9 cellular contexts compared by ENCODE assay signal in the genomic region with DNA sequence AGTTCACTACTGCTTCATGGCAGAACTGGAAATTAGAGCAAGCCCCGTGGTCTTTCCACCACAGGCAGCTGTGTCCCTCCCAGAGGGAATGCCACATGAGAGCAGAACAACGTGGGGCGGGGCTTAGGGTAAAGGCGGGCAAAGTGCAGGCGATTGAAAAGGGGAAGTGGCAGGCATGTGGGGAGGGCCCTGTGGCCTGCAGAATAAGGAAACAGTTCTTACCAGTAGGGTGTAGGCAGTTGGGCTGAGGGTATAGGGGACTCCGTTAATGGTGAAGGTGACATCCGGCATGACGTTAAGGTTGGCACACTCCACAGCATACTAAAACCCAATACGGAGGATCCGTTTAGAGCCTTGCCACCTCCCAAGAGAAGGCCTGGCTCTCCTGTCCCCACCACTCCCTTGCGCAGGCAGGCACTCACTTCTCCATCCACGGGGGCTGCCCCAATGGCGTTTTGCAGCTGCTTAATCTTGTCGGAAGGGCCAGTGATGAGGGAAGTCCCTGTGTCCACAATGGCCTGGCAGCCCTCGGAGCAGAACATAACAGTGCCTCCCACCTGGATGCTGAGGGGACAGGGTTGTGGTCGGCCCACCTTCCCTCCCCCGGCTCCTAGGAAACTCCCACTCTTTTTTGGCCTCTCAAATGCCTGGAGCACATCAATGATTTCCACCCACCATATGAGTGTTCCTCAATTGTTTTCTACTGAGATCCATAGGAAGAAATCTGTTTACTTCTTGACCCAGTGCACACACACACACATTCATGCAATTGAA. TPM values are rescaled to one million over a fixed set of nuclear protein-coding genes. Genes with fewer than 3 reads are reported as not detected.
DNase-seq lines count a peak whose midpoint lies in the region; ATAC-seq and TF ChIP-seq lines count a peak whose summit lies in the region.
"Had no signal": no experiment of that assay in that cellular context is flagged by ENCODE, and none has a peak within 500 bp of the region (broad histone marks: within the 10 kb centered on the region; RNA-seq: fewer than 3 reads in every experiment).

No MANE protein-coding gene starts in this region.

- 80% methylated on average over 17 of the region's 17 CpGs for WGBS in prostate gland

- no peaks in the 10 kb centered on the region for H3K36me3 ChIP-seq in Peyer's patch
- no peaks in the 10 kb centered on the region for H3K36me3 ChIP-seq in prostate gland

- no peak for TF ChIP-seq POLR2A in Peyer's patch (IDR thresholded peaks at IDR 0.05)
- no peak for TF ChIP-seq POLR2A in prostate gland (IDR thresholded peaks at IDR 0.05)

- DNase-seq in AML-193 (lab: John Stamatoyannopoulos, UW) (peak; percentile 98), Peyer's patch (peak; percentile 83 to 95 (median 92)), prostate gland (ENCODE audit: low spot score) (no peak), NCI-H510A (lab: John Stamatoyannopoulos, UW) (no peak)
- DNase-seq in stimulated activated CD4-positive, alpha-beta T cell treated with anti-CD3 and anti-CD28 coated beads, Interleukin-15, amount 100 ng/mL, for 24 hours: peak; percentile 54

- H3K4me3 ChIP-seq in Peyer's patch (no peak overlapping the region), prostate gland (no peak overlapping the region)

- peak; percentile 96 for ATAC-seq in GM18909 (IDR thresholded peaks at IDR 0.05; ENCODE audit: poor library complexity, unreplicated experiment)
- ATAC-seq in HG03064 (IDR thresholded peaks at IDR 0.05; ENCODE audit: low read depth, unreplicated experiment): peak; percentile 94
- peak; percentile 63 for ATAC-seq in esophagus mucosa

- peaks cover 0 to 4% (median 0%) of the 10 kb centered on the region in 4 donors for H3K4me1 ChIP-seq in Peyer's patch
- no peaks in the 10 kb centered on the region for H3K4me1 ChIP-seq in prostate gland (replicated peaks)

- peak in 1 of 6 experiments; percentile 7 for TF ChIP-seq CTCF in Peyer's patch (IDR thresholded peaks at IDR 0.05)
- no peak for TF ChIP-seq CTCF in prostate gland (IDR thresholded peaks at IDR 0.05)

- H3K27ac ChIP-seq in Peyer's patch (peak overlapping the region in 3 of 4 donors; percentile 49 to 66 (median 62)), prostate gland (no peak overlapping the region)

- H3K9me3 ChIP-seq in Peyer's patch: no peaks in the 10 kb centered on the region
- no peaks in the 10 kb centered on the region for H3K9me3 ChIP-seq in prostate gland

- intact Hi-C loops in prostate gland (cut with DNase I): no loop called here

- H3K27me3 ChIP-seq in Peyer's patch: no peaks in the 10 kb centered on the region
- no peaks in the 10 kb centered on the region for H3K27me3 ChIP-seq in prostate gland (replicated peaks; ENCODE audit: insufficient read depth)

RNA-seq across cellular contexts. Expression of a gene that starts 9.1 kb away (rescaled TPM):
- total RNA-seq in Peyer's patch (under 1 TPM in 3 of 4 donors, not detected in 1; 0.35 to 0.47 (median 0.40) TPM), esophagus mucosa (18.9 TPM), prostate gland (10 to 100 TPM; 16.1 to 17.5 TPM)

RNA-seq across cellular contexts. Expression of a gene that starts 11.4 kb away (rescaled TPM):
- total RNA-seq in Peyer's patch: 1 to 10 TPM in 3 of 4 donors, not detected in 1; 3.6 to 8.1 (median 3.6) TPM
- total RNA-seq in esophagus mucosa: 0.12 TPM
- not detected for total RNA-seq in prostate gland
- total RNA-seq: kidney epithelial cell had no signal

RNA-seq across cellular contexts. Expression of a gene that starts 40.7 kb away (rescaled TPM):
- total RNA-seq in Peyer's patch: 10 to 100 TPM in 1 of 4 donors, 1 to 10 TPM in 3; 1.1 to 28.1 (median 3.5) TPM
- 0.48 TPM for total RNA-seq in esophagus mucosa
- 1 to 10 TPM in 1 of 2 donors, not detected in 1; 3.9 TPM for total RNA-seq in prostate gland

Comparison
In these comparisons a context has a peak if more than half of its experiments do, and no peak if none do; other contexts are left out.
1. DNase-seq: peak in AML-193 (2 of 2), Peyer's patch (3 of 3) and stimulated activated CD4-positive, alpha-beta T cell treated with anti-CD3 and anti-CD28 coated beads, Interleukin-15, amount 100 ng/mL, for 24 hours (single experiment); none in prostate gland (single experiment) and NCI-H510A (single experiment).
2. H3K27ac ChIP-seq: peak in Peyer's patch (3 of 4); none in prostate gland (0 of 2).
3. RNA of a gene that starts 9.1 kb away (total RNA-seq): 18.9 TPM in esophagus mucosa (single experiment) and 16.1 to 17.5 TPM in prostate gland; 0.35 to 0.47 TPM in Peyer's patch; every median in the first group is over 10 times any median in the second.
4. Peak in every context shown above with its lines, with median percentiles within 50 percentile points of each other: ATAC-seq.